In the genomic region with DNA sequence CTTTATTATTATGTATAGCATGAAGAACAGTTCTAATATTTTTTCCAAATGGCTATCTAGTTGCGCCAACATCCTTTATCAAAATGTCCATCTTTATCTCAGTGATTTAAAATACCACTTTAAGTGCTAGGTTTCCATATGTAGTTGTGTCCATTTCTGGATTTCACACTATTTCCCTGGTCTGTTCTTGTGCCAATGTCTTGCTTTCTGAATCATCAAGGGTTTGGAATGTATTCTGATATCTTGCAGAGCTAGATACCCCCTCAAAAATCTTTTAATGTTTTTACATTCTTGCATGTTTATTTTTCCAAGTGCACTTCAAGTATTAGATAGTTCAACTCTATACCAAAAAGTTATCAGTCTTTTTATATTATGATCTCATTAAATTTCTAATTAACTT, we compare ENCODE assay signal across 22 cellular contexts.
"Had no signal": no experiment of that assay in that cellular context is flagged by ENCODE, and none has a peak within 500 bp of the region (broad histone marks: within the 10 kb centered on the region; RNA-seq: fewer than 3 reads in every experiment).

No MANE protein-coding gene starts in this region.

- H3K27ac Mint-ChIP-seq: memory B cell; natural killer cell treated with Interleukin-12 subunit alpha and Interleukin-12 subunit beta and Interleukin-15 and Interleukin-18, amount 100 ng/mL, for 72 hours; progenitor cell of endocrine pancreas; type B pancreatic cell had no signal

- H3K36me3 ChIP-seq: gastroesophageal sphincter, left ventricle myocardium inferior, lower lobe of right lung, pancreas, thyroid gland, uterus had no signal

- H3K4me3 Mint-ChIP-seq: memory B cell; natural killer cell treated with Interleukin-12 subunit alpha and Interleukin-12 subunit beta and Interleukin-15 and Interleukin-18, amount 100 ng/mL, for 72 hours; type B pancreatic cell had no signal

- DNase-seq: cortex of kidney; dorsolateral prefrontal cortex; effector CD8-positive, alpha-beta T cell; glutamatergic neuron; kidney; left cardiac atrium; left ventricle myocardium inferior; lower lobe of right lung; midbrain; occipital lobe; pancreas; right cardiac atrium; stimulated activated CD4-positive, alpha-beta T cell treated with anti-CD3 and anti-CD28 coated beads, Interleukin-2, amount 100 ng/mL, for 48 hours; stimulated activated naive CD4-positive, alpha-beta T cell treated with Interleukin-2 at 50 U/mL for 16 hours; thyroid gland; uterus had no signal

- H3K27me3 ChIP-seq: dorsolateral prefrontal cortex, gastroesophageal sphincter, pancreas, thyroid gland, uterus had no signal

- H3K9me3 Mint-ChIP-seq: memory B cell; natural killer cell treated with Interleukin-12 subunit alpha and Interleukin-12 subunit beta and Interleukin-15 and Interleukin-18, amount 100 ng/mL, for 72 hours; type B pancreatic cell had no signal

- H3K4me3 ChIP-seq: dorsolateral prefrontal cortex, gastroesophageal sphincter, left ventricle myocardium inferior, lower lobe of right lung, pancreas, smooth muscle cell, thyroid gland, uterus had no signal

- H3K27me3 Mint-ChIP-seq: memory B cell; natural killer cell treated with Interleukin-12 subunit alpha and Interleukin-12 subunit beta and Interleukin-15 and Interleukin-18, amount 100 ng/mL, for 72 hours; progenitor cell of endocrine pancreas; type B pancreatic cell had no signal

- H3K4me2 ChIP-seq: smooth muscle cell had no signal

- H3K9me3 ChIP-seq: gastroesophageal sphincter, left ventricle myocardium inferior, lower lobe of right lung, pancreas, thyroid gland, uterus had no signal

- FAIRE-seq: kidney, pancreas had no signal

- H3K4me1 ChIP-seq: gastroesophageal sphincter, left ventricle myocardium inferior, lower lobe of right lung, thyroid gland, uterus had no signal

- H3K36me3 Mint-ChIP-seq: natural killer cell treated with Interleukin-12 subunit alpha and Interleukin-12 subunit beta and Interleukin-15 and Interleukin-18, amount 100 ng/mL, for 72 hours had no signal

- H3K27ac ChIP-seq: dorsolateral prefrontal cortex, gastroesophageal sphincter, left ventricle myocardium inferior, lower lobe of right lung, pancreas, thyroid gland, uterus had no signal
